In the genomic region with DNA sequence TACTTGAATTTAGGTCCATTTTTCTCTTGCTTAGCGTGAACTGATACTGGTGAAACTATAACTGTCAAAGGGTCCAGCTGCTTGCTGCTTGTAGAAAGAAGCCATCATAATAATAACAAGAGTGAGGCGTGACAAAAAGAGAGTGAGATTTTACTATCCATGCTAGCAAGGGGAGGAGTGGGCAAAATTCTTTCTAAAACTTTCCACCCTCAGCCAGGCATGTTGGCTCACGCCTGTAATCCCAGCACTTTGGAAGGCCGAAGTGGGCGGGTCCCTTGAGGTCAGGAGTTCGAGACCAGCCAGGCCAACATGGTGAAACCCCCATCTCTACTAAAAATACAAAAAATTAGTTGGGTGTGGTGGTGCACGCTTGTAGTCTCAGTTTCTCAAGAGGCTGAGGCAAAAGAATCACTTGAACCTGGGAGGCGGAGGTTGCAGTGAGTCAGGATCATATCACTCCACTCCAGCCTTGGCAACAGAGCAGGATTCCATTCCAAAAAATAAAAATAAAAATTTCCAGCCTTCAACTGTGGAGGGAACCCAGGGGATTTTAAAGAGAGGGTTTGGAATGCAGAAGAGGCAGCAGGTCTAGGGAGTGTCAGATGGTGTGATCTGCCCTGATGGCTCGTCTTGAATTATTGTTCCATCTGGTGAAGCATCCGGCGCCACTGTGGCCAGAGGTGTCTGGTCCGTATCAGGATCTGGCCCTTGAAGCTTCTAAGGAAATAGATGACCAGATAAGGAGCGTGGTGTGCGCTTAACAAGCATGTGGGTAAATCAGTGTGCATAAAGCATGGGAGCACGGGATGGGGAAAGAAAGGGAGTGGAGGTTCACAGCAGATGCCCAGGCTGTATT, we compare ENCODE assay signal across 1 cellular context.
TF ChIP-seq lines count a peak whose summit lies in the region.

No MANE protein-coding gene starts in this region.

TF ChIP-seq in GM12878, 131 proteins besides CTCF, POLR2A, EP300 and RAD21 (continued from another document and continues in another):
- TF ChIP-seq, protein P1, sequence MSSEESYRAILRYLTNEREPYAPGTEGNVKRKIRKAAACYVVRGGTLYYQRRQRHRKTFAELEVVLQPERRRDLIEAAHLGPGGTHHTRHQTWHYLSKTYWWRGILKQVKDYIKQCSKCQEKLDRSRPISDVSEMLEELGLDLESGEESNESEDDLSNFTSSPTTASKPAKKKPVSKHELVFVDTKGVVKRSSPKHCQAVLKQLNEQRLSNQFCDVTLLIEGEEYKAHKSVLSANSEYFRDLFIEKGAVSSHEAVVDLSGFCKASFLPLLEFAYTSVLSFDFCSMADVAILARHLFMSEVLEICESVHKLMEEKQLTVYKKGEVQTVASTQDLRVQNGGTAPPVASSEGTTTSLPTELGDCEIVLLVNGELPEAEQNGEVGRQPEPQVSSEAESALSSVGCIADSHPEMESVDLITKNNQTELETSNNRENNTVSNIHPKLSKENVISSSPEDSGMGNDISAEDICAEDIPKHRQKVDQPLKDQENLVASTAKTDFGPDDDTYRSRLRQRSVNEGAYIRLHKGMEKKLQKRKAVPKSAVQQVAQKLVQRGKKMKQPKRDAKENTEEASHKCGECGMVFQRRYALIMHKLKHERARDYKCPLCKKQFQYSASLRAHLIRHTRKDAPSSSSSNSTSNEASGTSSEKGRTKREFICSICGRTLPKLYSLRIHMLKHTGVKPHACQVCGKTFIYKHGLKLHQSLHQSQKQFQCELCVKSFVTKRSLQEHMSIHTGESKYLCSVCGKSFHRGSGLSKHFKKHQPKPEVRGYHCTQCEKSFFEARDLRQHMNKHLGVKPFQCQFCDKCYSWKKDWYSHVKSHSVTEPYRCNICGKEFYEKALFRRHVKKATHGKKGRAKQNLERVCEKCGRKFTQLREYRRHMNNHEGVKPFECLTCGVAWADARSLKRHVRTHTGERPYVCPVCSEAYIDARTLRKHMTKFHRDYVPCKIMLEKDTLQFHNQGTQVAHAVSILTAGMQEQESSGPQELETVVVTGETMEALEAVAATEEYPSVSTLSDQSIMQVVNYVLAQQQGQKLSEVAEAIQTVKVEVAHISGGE (CRISPR knock-in tag; IDR thresholded peaks at IDR 0.05) = no peak
- TF ChIP-seq, protein P2, sequence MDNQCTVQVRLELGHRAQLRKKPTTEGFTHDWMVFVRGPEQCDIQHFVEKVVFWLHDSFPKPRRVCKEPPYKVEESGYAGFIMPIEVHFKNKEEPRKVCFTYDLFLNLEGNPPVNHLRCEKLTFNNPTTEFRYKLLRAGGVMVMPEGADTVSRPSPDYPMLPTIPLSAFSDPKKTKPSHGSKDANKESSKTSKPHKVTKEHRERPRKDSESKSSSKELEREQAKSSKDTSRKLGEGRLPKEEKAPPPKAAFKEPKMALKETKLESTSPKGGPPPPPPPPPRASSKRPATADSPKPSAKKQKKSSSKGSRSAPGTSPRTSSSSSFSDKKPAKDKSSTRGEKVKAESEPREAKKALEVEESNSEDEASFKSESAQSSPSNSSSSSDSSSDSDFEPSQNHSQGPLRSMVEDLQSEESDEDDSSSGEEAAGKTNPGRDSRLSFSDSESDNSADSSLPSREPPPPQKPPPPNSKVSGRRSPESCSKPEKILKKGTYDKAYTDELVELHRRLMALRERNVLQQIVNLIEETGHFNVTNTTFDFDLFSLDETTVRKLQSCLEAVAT (IDR thresholded peaks at IDR 0.05) = 0 out of 2 replicates have a peak, but pooled peaks have one; percentile 29
- TF ChIP-seq MEF2A (IDR thresholded peaks at IDR 0.05; ENCODE audit: insufficient read depth, low read depth, low read length) (0 out of 2 replicates have a peak, but pooled peaks have one; percentile 16), ZNF207 (IDR thresholded peaks at IDR 0.05; ENCODE audit: borderline replicate concordance) (no peak), TCF7 (IDR thresholded peaks at IDR 0.05; ENCODE audit: borderline replicate concordance) (no peak), ZNF622 (IDR thresholded peaks at IDR 0.05) (no peak), NFIC (IDR thresholded peaks at IDR 0.05; ENCODE audit: low read depth, low read length) (peak; percentile 74), RBBP5 (conservative IDR thresholded peaks at IDR 0.05) (no peak), MTA2 (IDR thresholded peaks at IDR 0.05; ENCODE audit: low read depth) (no peak), ZZZ3 (IDR thresholded peaks at IDR 0.05; ENCODE audit: control insufficient read depth, insufficient read length, low read depth) (no peak), TCF12 (IDR thresholded peaks at IDR 0.05; ENCODE audit: low read depth, low read length) (0 out of 2 replicates have a peak, but pooled peaks have one; percentile 59), SMC3 (IDR thresholded peaks at IDR 0.05; ENCODE audit: borderline replicate concordance, low read length) (no peak), ATF7 (IDR thresholded peaks at IDR 0.05; ENCODE audit: low read depth) (0 out of 2 replicates have a peak, but pooled peaks have one; percentile 6), KDM1A (IDR thresholded peaks at IDR 0.05; ENCODE audit: borderline replicate concordance) (no peak), ZNF384 (IDR thresholded peaks at IDR 0.05; ENCODE audit: borderline replicate concordance, low read depth, low read length) (no peak), TCF3 (IDR thresholded peaks at IDR 0.05; ENCODE audit: borderline replicate concordance, insufficient read depth, low read depth, low read length) (peak; percentile 49; the same call in 1 of the 2 replicates), CREM (IDR thresholded peaks at IDR 0.05; ENCODE audit: low read depth) (no peak), PAX5 (IDR thresholded peaks at IDR 0.05; ENCODE audit: borderline replicate concordance, low read depth, low read length) (no peak), LARP7 (IDR thresholded peaks at IDR 0.05) (no peak), YBX1 (IDR thresholded peaks at IDR 0.05) (no peak), SMAD5 (IDR thresholded peaks at IDR 0.05; ENCODE audit: low read depth) (no peak), DPF2 (IDR thresholded peaks at IDR 0.05) (no peak), EGR1 (IDR thresholded peaks at IDR 0.05; ENCODE audit: borderline replicate concordance in 1 of 2, low read depth in 2 of 2, low read length in 2 of 2) (no peak), ZNF217 (IDR thresholded peaks at IDR 0.05) (no peak), FOXM1 (IDR thresholded peaks at IDR 0.05; ENCODE audit: low read depth, low read length) (peak; percentile 83; the same call in 1 of the 2 replicates), NFYA (IDR thresholded peaks at IDR 0.05; ENCODE audit: borderline replicate concordance, low read depth, low read length) (no peak)
- TF ChIP-seq, protein P3, sequence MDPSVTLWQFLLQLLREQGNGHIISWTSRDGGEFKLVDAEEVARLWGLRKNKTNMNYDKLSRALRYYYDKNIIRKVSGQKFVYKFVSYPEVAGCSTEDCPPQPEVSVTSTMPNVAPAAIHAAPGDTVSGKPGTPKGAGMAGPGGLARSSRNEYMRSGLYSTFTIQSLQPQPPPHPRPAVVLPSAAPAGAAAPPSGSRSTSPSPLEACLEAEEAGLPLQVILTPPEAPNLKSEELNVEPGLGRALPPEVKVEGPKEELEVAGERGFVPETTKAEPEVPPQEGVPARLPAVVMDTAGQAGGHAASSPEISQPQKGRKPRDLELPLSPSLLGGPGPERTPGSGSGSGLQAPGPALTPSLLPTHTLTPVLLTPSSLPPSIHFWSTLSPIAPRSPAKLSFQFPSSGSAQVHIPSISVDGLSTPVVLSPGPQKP (IDR thresholded peaks at IDR 0.05; ENCODE audit: low read depth, low read length) = no peak
- TF ChIP-seq, protein P4, sequence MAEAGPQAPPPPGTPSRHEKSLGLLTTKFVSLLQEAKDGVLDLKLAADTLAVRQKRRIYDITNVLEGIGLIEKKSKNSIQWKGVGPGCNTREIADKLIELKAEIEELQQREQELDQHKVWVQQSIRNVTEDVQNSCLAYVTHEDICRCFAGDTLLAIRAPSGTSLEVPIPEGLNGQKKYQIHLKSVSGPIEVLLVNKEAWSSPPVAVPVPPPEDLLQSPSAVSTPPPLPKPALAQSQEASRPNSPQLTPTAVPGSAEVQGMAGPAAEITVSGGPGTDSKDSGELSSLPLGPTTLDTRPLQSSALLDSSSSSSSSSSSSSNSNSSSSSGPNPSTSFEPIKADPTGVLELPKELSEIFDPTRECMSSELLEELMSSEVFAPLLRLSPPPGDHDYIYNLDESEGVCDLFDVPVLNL (IDR thresholded peaks at IDR 0.05; ENCODE audit: low read depth, low read length) = no peak
- TF ChIP-seq, protein P5, sequence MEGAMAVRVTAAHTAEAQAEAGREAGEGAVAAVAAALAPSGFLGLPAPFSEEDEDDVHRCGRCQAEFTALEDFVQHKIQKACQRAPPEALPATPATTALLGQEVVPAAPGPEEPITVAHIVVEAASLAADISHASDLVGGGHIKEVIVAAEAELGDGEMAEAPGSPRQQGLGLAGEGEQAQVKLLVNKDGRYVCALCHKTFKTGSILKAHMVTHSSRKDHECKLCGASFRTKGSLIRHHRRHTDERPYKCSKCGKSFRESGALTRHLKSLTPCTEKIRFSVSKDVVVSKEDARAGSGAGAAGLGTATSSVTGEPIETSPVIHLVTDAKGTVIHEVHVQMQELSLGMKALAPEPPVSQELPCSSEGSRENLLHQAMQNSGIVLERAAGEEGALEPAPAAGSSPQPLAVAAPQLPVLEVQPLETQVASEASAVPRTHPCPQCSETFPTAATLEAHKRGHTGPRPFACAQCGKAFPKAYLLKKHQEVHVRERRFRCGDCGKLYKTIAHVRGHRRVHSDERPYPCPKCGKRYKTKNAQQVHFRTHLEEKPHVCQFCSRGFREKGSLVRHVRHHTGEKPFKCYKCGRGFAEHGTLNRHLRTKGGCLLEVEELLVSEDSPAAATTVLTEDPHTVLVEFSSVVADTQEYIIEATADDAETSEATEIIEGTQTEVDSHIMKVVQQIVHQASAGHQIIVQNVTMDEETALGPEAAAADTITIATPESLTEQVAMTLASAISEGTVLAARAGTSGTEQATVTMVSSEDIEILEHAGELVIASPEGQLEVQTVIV (IDR thresholded peaks at IDR 0.05; ENCODE audit: borderline replicate concordance, partially characterized antibody) = no peak
- TF ChIP-seq, protein P6, sequence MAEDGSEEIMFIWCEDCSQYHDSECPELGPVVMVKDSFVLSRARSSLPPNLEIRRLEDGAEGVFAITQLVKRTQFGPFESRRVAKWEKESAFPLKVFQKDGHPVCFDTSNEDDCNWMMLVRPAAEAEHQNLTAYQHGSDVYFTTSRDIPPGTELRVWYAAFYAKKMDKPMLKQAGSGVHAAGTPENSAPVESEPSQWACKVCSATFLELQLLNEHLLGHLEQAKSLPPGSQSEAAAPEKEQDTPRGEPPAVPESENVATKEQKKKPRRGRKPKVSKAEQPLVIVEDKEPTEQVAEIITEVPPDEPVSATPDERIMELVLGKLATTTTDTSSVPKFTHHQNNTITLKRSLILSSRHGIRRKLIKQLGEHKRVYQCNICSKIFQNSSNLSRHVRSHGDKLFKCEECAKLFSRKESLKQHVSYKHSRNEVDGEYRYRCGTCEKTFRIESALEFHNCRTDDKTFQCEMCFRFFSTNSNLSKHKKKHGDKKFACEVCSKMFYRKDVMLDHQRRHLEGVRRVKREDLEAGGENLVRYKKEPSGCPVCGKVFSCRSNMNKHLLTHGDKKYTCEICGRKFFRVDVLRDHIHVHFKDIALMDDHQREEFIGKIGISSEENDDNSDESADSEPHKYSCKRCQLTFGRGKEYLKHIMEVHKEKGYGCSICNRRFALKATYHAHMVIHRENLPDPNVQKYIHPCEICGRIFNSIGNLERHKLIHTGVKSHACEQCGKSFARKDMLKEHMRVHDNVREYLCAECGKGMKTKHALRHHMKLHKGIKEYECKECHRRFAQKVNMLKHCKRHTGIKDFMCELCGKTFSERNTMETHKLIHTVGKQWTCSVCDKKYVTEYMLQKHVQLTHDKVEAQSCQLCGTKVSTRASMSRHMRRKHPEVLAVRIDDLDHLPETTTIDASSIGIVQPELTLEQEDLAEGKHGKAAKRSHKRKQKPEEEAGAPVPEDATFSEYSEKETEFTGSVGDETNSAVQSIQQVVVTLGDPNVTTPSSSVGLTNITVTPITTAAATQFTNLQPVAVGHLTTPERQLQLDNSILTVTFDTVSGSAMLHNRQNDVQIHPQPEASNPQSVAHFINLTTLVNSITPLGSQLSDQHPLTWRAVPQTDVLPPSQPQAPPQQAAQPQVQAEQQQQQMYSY (CRISPR knock-in tag; IDR thresholded peaks at IDR 0.05) = no peak
- TF ChIP-seq, protein P7, sequence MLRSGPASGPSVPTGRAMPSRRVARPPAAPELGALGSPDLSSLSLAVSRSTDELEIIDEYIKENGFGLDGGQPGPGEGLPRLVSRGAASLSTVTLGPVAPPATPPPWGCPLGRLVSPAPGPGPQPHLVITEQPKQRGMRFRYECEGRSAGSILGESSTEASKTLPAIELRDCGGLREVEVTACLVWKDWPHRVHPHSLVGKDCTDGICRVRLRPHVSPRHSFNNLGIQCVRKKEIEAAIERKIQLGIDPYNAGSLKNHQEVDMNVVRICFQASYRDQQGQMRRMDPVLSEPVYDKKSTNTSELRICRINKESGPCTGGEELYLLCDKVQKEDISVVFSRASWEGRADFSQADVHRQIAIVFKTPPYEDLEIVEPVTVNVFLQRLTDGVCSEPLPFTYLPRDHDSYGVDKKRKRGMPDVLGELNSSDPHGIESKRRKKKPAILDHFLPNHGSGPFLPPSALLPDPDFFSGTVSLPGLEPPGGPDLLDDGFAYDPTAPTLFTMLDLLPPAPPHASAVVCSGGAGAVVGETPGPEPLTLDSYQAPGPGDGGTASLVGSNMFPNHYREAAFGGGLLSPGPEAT (IDR thresholded peaks at IDR 0.05; ENCODE audit: low read depth) = no peak
- TF ChIP-seq, protein P8, sequence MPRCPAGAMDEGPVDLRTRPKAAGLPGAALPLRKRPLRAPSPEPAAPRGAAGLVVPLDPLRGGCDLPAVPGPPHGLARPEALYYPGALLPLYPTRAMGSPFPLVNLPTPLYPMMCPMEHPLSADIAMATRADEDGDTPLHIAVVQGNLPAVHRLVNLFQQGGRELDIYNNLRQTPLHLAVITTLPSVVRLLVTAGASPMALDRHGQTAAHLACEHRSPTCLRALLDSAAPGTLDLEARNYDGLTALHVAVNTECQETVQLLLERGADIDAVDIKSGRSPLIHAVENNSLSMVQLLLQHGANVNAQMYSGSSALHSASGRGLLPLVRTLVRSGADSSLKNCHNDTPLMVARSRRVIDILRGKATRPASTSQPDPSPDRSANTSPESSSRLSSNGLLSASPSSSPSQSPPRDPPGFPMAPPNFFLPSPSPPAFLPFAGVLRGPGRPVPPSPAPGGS (IDR thresholded peaks at IDR 0.05; ENCODE audit: borderline replicate concordance, insufficient read depth, low read depth, low read length, poor library complexity, severe bottlenecking) = peak; percentile 47
- TF ChIP-seq, protein P9, sequence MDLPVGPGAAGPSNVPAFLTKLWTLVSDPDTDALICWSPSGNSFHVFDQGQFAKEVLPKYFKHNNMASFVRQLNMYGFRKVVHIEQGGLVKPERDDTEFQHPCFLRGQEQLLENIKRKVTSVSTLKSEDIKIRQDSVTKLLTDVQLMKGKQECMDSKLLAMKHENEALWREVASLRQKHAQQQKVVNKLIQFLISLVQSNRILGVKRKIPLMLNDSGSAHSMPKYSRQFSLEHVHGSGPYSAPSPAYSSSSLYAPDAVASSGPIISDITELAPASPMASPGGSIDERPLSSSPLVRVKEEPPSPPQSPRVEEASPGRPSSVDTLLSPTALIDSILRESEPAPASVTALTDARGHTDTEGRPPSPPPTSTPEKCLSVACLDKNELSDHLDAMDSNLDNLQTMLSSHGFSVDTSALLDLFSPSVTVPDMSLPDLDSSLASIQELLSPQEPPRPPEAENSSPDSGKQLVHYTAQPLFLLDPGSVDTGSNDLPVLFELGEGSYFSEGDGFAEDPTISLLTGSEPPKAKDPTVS (IDR thresholded peaks at IDR 0.05; ENCODE audit: low read depth, low read length) = no peak
